ENCODE assay signal across 11 cellular contexts in the genomic region with DNA sequence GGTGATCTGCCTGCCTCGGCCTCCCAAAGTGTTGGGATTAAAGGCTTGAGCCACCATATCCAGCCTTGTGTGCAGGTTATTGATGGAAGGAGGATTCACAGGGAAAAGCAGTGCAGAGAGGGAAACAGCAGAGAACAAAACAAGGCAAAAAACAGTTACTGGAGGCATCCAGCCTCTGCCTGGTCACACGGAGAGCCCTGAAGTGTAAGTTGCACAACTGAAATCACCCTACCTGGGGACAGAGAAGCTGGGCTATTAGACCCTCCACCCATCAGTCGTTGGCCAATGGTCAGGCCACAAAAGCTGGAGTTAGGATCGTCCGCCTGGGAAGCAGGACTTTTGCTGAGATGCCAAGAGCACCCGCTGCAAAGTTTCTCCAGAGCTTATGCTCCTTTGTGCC. TPM values are rescaled to one million over a fixed set of nuclear protein-coding genes. Genes with fewer than 3 reads are reported as not detected.
DNase-seq lines count a peak whose midpoint lies in the region; FAIRE-seq and TF ChIP-seq lines count a peak whose summit lies in the region.
"Had no signal": no experiment of that assay in that cellular context is flagged by ENCODE, and none has a peak within 500 bp of the region (broad histone marks: within the 10 kb centered on the region; RNA-seq: fewer than 3 reads in every experiment).

No MANE protein-coding gene starts in this region.

- no peaks in the 10 kb centered on the region for H3K27me3 Mint-ChIP-seq in chondrocyte (ENCODE audit: low read depth)

- H3K36me3 ChIP-seq in skeletal muscle tissue (ENCODE audit: control insufficient read depth in 3 of 3, insufficient read depth in 3 of 3, low read length in 3 of 3): no peaks in the 10 kb centered on the region

- in situ Hi-C loops in GM13977 (cut with MboI; ENCODE audit: low pct_unique_long_range_greater_than_20kb, low sequenced_read_pairs, unreplicated experiment): no loop called here

- H3K9me3 Mint-ChIP-seq in chondrocyte (ENCODE audit: low read depth): no peaks in the 10 kb centered on the region

- H3K9ac ChIP-seq in skeletal muscle tissue (ENCODE audit: low read depth in 1 of 3, low read length in 3 of 3): peak overlapping the region in 2 of 3 donors; percentile 61 to 84

- no peak overlapping the region for H3K4me3 Mint-ChIP-seq in chondrocyte (ENCODE audit: unreplicated experiment)

- H3K27me3 ChIP-seq in skeletal muscle tissue (ENCODE audit: control insufficient read depth in 3 of 3, insufficient read depth in 3 of 3, low read length in 3 of 3): no peaks in the 10 kb centered on the region

- H3K27ac ChIP-seq in skeletal muscle tissue (ENCODE audit: low read depth, low read length): peak overlapping the region; percentile 88

- no peak for DNase-seq in HFF-Myc (ENCODE audit: extremely low read depth, low read depth)
- no peak for DNase-seq in chondrocyte (ENCODE audit: low spot score)
- peak; percentile 14 for DNase-seq in left kidney (ENCODE audit: low read depth, low spot score)
- no peak for DNase-seq in GM13977 (ENCODE audit: low spot score)
- no peak for DNase-seq in central memory CD4-positive, alpha-beta T cell
- DNase-seq in frontal cortex (ENCODE audit: low spot score in 2 of 2): no peak
- no peak for DNase-seq in D721Med (ENCODE audit: insufficient read length, low spot score)
- DNase-seq: C1 segment of cervical spinal cord, T-helper 9 cell had no signal

- no peak for TF ChIP-seq CTCF in HFF-Myc (IDR thresholded peaks at IDR 0.05; ENCODE audit: low read depth, low read length, missing control alignments)
- TF ChIP-seq CTCF in chondrocyte (IDR thresholded peaks at IDR 0.05): no peak
- no peak for TF ChIP-seq CTCF in GM13977 (IDR thresholded peaks at IDR 0.05; ENCODE audit: extremely low read depth, insufficient read depth, missing control alignments)
- no peak for TF ChIP-seq CTCF in D721Med (IDR thresholded peaks at IDR 0.05; ENCODE audit: insufficient read depth, missing control alignments)

- no peaks in the 10 kb centered on the region for H3K36me3 Mint-ChIP-seq in chondrocyte (ENCODE audit: low read depth)

- no peaks in the 10 kb centered on the region for H3K9me3 ChIP-seq in skeletal muscle tissue (ENCODE audit: control insufficient read depth in 3 of 3, low read length in 3 of 3)

- H3K4me3 ChIP-seq in HFF-Myc (replicated peaks; ENCODE audit: low read depth, low read length): peak overlapping the region; percentile 14
- H3K4me3 ChIP-seq in skeletal muscle tissue (ENCODE audit: low read length in 3 of 3): peak overlapping the region; percentile 11 to 66 (median 58)

- peaks cover 8 to 10% (median 9%) of the 10 kb centered on the region in 3 donors for H3K4me1 ChIP-seq in skeletal muscle tissue (ENCODE audit: control insufficient read depth in 3 of 3, insufficient read depth in 3 of 3, low read length in 3 of 3)

- FAIRE-seq in frontal cortex (lab: Jason Lieb, UNC) (no peak), D721Med (lab: Jason Lieb, UNC) (no peak)
- FAIRE-seq: islet of Langerhans had no signal

- H3K4me1 Mint-ChIP-seq in chondrocyte (ENCODE audit: low read depth): peaks cover 15% of the 10 kb centered on the region

- H3K27ac Mint-ChIP-seq in chondrocyte (ENCODE audit: unreplicated experiment): peak overlapping the region; percentile 92

RNA-seq across cellular contexts. Expression of a gene that starts 57.9 kb away (rescaled TPM):
- total RNA-seq in chondrocyte (not detected in 3 replicates), skeletal muscle tissue (not detected), frontal cortex (under 0.01 TPM)
